Comparison of ENCODE assay signal across 9 cellular contexts in the genomic region with DNA sequence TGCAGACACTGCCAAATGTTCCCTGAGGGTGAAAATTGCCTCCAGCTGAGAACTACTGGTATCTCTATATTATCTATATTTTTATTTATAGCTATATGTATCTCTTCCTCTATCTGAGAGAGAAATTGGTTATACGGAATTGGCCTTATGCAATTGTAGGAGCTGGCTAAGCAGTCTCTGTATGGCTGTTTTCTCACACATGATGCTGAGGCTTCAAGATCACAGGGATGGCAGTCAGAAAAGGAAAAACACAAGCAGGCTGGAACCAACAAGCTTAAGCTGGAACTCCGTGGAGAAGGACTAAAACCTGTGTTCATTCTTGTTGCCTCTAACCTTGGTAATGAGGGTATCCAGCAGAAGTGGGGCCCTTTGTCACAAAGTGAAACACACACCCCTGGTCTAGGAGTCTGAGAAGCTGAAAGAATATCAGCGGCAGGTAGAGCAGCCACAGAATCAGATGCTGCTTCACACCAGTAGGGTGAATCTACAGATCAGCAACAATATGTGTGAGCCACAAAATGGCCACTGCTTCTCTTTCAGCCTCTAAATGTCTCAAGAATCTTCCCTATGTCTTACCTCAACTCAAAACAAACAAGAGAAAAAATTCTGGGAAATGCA.
A peak's percentile ranks its signal among the peaks of the same experiment; 100 is the strongest.
DNase-seq lines count a peak whose midpoint lies in the region; ATAC-seq and TF ChIP-seq lines count a peak whose summit lies in the region.
"Had no signal": no experiment of that assay in that cellular context is flagged by ENCODE, and none has a peak within 500 bp of the region (broad histone marks: within the 10 kb centered on the region; RNA-seq: fewer than 3 reads in every experiment).

No MANE protein-coding gene starts in this region.

- H3K27ac ChIP-seq in osteoblast (ENCODE audit: low read depth, low read length) (no peak overlapping the region), gastroesophageal sphincter (no peak overlapping the region), adrenal gland (no peak overlapping the region)

- TF ChIP-seq POLR2A in gastroesophageal sphincter (IDR thresholded peaks at IDR 0.05) (no peak), adrenal gland (IDR thresholded peaks at IDR 0.05) (no peak)

- no peak overlapping the region for H3K4me2 ChIP-seq in osteoblast (ENCODE audit: insufficient read depth, low read length)

- peak; percentile 24 for ATAC-seq in GM21723 (IDR thresholded peaks at IDR 0.05; ENCODE audit: unreplicated experiment)
- ATAC-seq in mucosa of descending colon = peak; percentile 46
- ATAC-seq in gastroesophageal sphincter = no peak
- no peak for ATAC-seq in GM21360 (IDR thresholded peaks at IDR 0.05; ENCODE audit: unreplicated experiment)

- no peaks in the 10 kb centered on the region for H4K20me1 ChIP-seq in osteoblast (ENCODE audit: insufficient read depth, low read length)

- no peaks in the 10 kb centered on the region for H3K79me2 ChIP-seq in osteoblast (ENCODE audit: insufficient read depth, low read length)

- H3K27me3 ChIP-seq in osteoblast (ENCODE audit: insufficient read depth, low read length) (no peaks in the 10 kb centered on the region), gastroesophageal sphincter (no peaks in the 10 kb centered on the region), adrenal gland (no peaks in the 10 kb centered on the region)

- 75 to 79% methylated on average over 3 of the region's 3 CpGs for WGBS in gastroesophageal sphincter (ENCODE audit: low coverage in 1 of 2), 2 donors
- 67 to 90% (median 82%) methylated on average over 3 of the region's 3 CpGs for WGBS in adrenal gland, 4 donors

- H2AFZ ChIP-seq in osteoblast (ENCODE audit: low read length) = no peak overlapping the region

- no peaks in the 10 kb centered on the region for H3K4me1 ChIP-seq in mucosa of descending colon (ENCODE audit: low read depth)
- H3K4me1 ChIP-seq in osteoblast (ENCODE audit: insufficient read depth, low read length) = no peaks in the 10 kb centered on the region
- no peaks in the 10 kb centered on the region for H3K4me1 ChIP-seq in gastroesophageal sphincter
- no peaks in the 10 kb centered on the region for H3K4me1 ChIP-seq in adrenal gland (replicated peaks in 1 of 2)

- no peak for DNase-seq in GM12864 (ENCODE audit: low read depth)
- peak; percentile 46 for DNase-seq in RPMI8226
- DNase-seq in mucosa of descending colon = no peak
- DNase-seq in osteoblast (ENCODE audit: insufficient read length, low spot score, missing footprints) = no peak
- no peak for DNase-seq in adrenal gland
- DNase-seq: NCI-H187 had no signal

- intact Hi-C loops in mucosa of descending colon (cut with DNase I, micrococcal nuclease) (no loop called here), adrenal gland (cut with DNase I) (no loop called here)

- no peaks in the 10 kb centered on the region for H3K9me3 ChIP-seq in mucosa of descending colon
- H3K9me3 ChIP-seq in osteoblast (ENCODE audit: low read depth, low read length) = no peaks in the 10 kb centered on the region
- H3K9me3 ChIP-seq in gastroesophageal sphincter = no peaks in the 10 kb centered on the region
- no peaks in the 10 kb centered on the region for H3K9me3 ChIP-seq in adrenal gland (replicated peaks in 1 of 3)

- no peak for TF ChIP-seq EP300 in gastroesophageal sphincter (IDR thresholded peaks at IDR 0.05)

- peak; percentile 18 for TF ChIP-seq CTCF in GM12864 (IDR thresholded peaks at IDR 0.05; ENCODE audit: low read depth, low read length, missing control alignments)
- no peak for TF ChIP-seq CTCF in mucosa of descending colon (IDR thresholded peaks at IDR 0.05)
- no peak for TF ChIP-seq CTCF in osteoblast (IDR thresholded peaks at IDR 0.05; ENCODE audit: extremely low read depth, low read depth, low read length)
- TF ChIP-seq CTCF in gastroesophageal sphincter (IDR thresholded peaks at IDR 0.05) = no peak
- TF ChIP-seq CTCF in adrenal gland (IDR thresholded peaks at IDR 0.05) = no peak

- no peaks in the 10 kb centered on the region for H3K36me3 ChIP-seq in mucosa of descending colon (ENCODE audit: low read depth)
- H3K36me3 ChIP-seq in osteoblast (ENCODE audit: insufficient read depth, low read length) = no peaks in the 10 kb centered on the region
- no peaks in the 10 kb centered on the region for H3K36me3 ChIP-seq in gastroesophageal sphincter
- H3K36me3 ChIP-seq in adrenal gland (replicated peaks in 1 of 2) = no peaks in the 10 kb centered on the region

- H3K4me3 ChIP-seq in GM12864 (ENCODE audit: low read depth, low read length) (no peak overlapping the region), mucosa of descending colon (no peak overlapping the region), osteoblast (ENCODE audit: insufficient read depth, low read length) (no peak overlapping the region), gastroesophageal sphincter (no peak overlapping the region), adrenal gland (no peak overlapping the region)

Comparison
In these comparisons a context has a peak if more than half of its experiments do, and no peak if none do; other contexts are left out.
1. ATAC-seq: peak in GM21723 (single experiment) and mucosa of descending colon (single experiment); none in gastroesophageal sphincter (single experiment) and GM21360 (single experiment).